ENCODE assay signal across 1 cellular context in the genomic region with DNA sequence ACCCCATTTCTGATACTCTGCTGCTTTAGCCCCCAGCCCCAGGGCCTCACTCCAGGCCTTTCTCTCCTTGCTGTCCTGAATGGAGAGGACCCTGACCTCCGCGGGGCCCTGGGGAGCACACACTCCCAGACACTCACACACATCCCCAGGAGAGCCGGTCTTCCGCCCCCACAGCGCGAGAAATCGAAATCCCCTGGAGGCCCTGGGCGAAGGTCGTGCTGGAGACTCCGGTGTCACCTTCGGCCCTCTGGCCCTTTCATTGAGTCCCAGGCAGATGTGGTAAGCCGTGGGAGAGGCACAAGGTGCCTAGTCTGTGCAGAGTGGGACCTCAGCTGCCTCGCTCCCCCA.
TF ChIP-seq lines count a peak whose summit lies in the region.

No MANE protein-coding gene starts in this region.

TF ChIP-seq in HepG2, 621 proteins besides CTCF, POLR2A, EP300 and RAD21 (continued from another document):
- TF ChIP-seq, protein P1, sequence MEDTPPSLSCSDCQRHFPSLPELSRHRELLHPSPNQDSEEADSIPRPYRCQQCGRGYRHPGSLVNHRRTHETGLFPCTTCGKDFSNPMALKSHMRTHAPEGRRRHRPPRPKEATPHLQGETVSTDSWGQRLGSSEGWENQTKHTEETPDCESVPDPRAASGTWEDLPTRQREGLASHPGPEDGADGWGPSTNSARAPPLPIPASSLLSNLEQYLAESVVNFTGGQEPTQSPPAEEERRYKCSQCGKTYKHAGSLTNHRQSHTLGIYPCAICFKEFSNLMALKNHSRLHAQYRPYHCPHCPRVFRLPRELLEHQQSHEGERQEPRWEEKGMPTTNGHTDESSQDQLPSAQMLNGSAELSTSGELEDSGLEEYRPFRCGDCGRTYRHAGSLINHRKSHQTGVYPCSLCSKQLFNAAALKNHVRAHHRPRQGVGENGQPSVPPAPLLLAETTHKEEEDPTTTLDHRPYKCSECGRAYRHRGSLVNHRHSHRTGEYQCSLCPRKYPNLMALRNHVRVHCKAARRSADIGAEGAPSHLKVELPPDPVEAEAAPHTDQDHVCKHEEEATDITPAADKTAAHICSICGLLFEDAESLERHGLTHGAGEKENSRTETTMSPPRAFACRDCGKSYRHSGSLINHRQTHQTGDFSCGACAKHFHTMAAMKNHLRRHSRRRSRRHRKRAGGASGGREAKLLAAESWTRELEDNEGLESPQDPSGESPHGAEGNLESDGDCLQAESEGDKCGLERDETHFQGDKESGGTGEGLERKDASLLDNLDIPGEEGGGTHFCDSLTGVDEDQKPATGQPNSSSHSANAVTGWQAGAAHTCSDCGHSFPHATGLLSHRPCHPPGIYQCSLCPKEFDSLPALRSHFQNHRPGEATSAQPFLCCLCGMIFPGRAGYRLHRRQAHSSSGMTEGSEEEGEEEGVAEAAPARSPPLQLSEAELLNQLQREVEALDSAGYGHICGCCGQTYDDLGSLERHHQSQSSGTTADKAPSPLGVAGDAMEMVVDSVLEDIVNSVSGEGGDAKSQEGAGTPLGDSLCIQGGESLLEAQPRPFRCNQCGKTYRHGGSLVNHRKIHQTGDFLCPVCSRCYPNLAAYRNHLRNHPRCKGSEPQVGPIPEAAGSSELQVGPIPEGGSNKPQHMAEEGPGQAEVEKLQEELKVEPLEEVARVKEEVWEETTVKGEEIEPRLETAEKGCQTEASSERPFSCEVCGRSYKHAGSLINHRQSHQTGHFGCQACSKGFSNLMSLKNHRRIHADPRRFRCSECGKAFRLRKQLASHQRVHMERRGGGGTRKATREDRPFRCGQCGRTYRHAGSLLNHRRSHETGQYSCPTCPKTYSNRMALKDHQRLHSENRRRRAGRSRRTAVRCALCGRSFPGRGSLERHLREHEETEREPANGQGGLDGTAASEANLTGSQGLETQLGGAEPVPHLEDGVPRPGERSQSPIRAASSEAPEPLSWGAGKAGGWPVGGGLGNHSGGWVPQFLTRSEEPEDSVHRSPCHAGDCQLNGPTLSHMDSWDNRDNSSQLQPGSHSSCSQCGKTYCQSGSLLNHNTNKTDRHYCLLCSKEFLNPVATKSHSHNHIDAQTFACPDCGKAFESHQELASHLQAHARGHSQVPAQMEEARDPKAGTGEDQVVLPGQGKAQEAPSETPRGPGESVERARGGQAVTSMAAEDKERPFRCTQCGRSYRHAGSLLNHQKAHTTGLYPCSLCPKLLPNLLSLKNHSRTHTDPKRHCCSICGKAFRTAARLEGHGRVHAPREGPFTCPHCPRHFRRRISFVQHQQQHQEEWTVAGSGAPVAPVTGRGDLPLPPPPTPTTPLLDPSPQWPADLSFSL (CRISPR knock-in tag; IDR thresholded peaks at IDR 0.05), result no peak
- TF ChIP-seq ZNF770 (CRISPR knock-in tag; IDR thresholded peaks at IDR 0.05) (peak; percentile 63; the same call in 1 of the 2 replicates), ZNF607 (CRISPR knock-in tag; IDR thresholded peaks at IDR 0.05; ENCODE audit: borderline replicate concordance) (no peak), SOX5 (CRISPR knock-in tag; IDR thresholded peaks at IDR 0.05; ENCODE audit: borderline replicate concordance) (no peak), PPARG (CRISPR knock-in tag; conservative IDR thresholded peaks at IDR 0.05) (no peak), MLLT10 (CRISPR knock-in tag; IDR thresholded peaks at IDR 0.05) (no peak), ZNF431 (CRISPR knock-in tag; IDR thresholded peaks at IDR 0.05; ENCODE audit: borderline replicate concordance, low read depth) (peak; percentile 13; the same call in 1 of the 2 replicates), ZNF740 (CRISPR knock-in tag; IDR thresholded peaks at IDR 0.05) (peak; percentile 26; the same call in 1 of the 2 replicates), TGIF2 (CRISPR knock-in tag; IDR thresholded peaks at IDR 0.05) (0 out of 2 replicates have a peak, but pooled peaks have one; percentile 38), HOXA7 (CRISPR knock-in tag; IDR thresholded peaks at IDR 0.05) (no peak), ZFY (CRISPR knock-in tag; IDR thresholded peaks at IDR 0.05) (0 out of 2 replicates have a peak, but pooled peaks have one; percentile 45), PRDM15 (CRISPR knock-in tag; IDR thresholded peaks at IDR 0.05) (no peak), ZNF782 (CRISPR knock-in tag; IDR thresholded peaks at IDR 0.05; ENCODE audit: borderline replicate concordance) (no peak), JUN (CRISPR knock-in tag; IDR thresholded peaks at IDR 0.05) (no peak), ZNF484 (CRISPR knock-in tag; IDR thresholded peaks at IDR 0.05; ENCODE audit: borderline replicate concordance, low read depth) (no peak), TAF15 (IDR thresholded peaks at IDR 0.05; ENCODE audit: low read depth, low read length, poor library complexity, severe bottlenecking) (no peak), ZNF263 (CRISPR knock-in tag; IDR thresholded peaks at IDR 0.05) (peak; percentile 92), HNF4G (IDR thresholded peaks at IDR 0.05; ENCODE audit: borderline replicate concordance, low read depth, low read length) (0 out of 2 replicates have a peak, but pooled peaks have one; percentile 40), HNF4G (CRISPR knock-in tag; IDR thresholded peaks at IDR 0.05; ENCODE audit: borderline replicate concordance, low read depth) (no peak), POGZ (CRISPR knock-in tag; IDR thresholded peaks at IDR 0.05) (no peak), ZNF329 (CRISPR knock-in tag; IDR thresholded peaks at IDR 0.05; ENCODE audit: low read depth) (0 out of 2 replicates have a peak, but pooled peaks have one; percentile 3), NR2C2 (CRISPR knock-in tag; IDR thresholded peaks at IDR 0.05; ENCODE audit: borderline replicate concordance) (0 out of 2 replicates have a peak, but pooled peaks have one; percentile 7), ZMYM4 (CRISPR knock-in tag; IDR thresholded peaks at IDR 0.05) (0 out of 2 replicates have a peak, but pooled peaks have one; percentile 3), HMGXB4 (CRISPR knock-in tag; IDR thresholded peaks at IDR 0.05; ENCODE audit: borderline replicate concordance in 1 of 2, low read depth in 1 of 2) (0 out of 4 replicates have a peak, but pooled peaks have one; percentile 15), HOXA3 (CRISPR knock-in tag; IDR thresholded peaks at IDR 0.05) (peak; percentile 7; the same call in 1 of the 2 replicates), HNF4A (CRISPR knock-in tag; IDR thresholded peaks at IDR 0.05) (0 out of 2 replicates have a peak, but pooled peaks have one; percentile 22), MTA1 (CRISPR knock-in tag; IDR thresholded peaks at IDR 0.05; ENCODE audit: borderline replicate concordance) (0 out of 2 replicates have a peak, but pooled peaks have one; percentile 12), MYPOP (CRISPR knock-in tag; IDR thresholded peaks at IDR 0.05) (no peak), SALL1 (CRISPR knock-in tag; IDR thresholded peaks at IDR 0.05) (0 out of 2 replicates have a peak, but pooled peaks have one; percentile 38), TAF1 (CRISPR knock-in tag; IDR thresholded peaks at IDR 0.05) (no peak), NR2F6 (IDR thresholded peaks at IDR 0.05) (no peak), NR2F6 (CRISPR knock-in tag; IDR thresholded peaks at IDR 0.05) (no peak), ESRRA (CRISPR knock-in tag; IDR thresholded peaks at IDR 0.05; ENCODE audit: low read depth) (0 out of 2 replicates have a peak, but pooled peaks have one; percentile 25)
- TF ChIP-seq, protein P2, sequence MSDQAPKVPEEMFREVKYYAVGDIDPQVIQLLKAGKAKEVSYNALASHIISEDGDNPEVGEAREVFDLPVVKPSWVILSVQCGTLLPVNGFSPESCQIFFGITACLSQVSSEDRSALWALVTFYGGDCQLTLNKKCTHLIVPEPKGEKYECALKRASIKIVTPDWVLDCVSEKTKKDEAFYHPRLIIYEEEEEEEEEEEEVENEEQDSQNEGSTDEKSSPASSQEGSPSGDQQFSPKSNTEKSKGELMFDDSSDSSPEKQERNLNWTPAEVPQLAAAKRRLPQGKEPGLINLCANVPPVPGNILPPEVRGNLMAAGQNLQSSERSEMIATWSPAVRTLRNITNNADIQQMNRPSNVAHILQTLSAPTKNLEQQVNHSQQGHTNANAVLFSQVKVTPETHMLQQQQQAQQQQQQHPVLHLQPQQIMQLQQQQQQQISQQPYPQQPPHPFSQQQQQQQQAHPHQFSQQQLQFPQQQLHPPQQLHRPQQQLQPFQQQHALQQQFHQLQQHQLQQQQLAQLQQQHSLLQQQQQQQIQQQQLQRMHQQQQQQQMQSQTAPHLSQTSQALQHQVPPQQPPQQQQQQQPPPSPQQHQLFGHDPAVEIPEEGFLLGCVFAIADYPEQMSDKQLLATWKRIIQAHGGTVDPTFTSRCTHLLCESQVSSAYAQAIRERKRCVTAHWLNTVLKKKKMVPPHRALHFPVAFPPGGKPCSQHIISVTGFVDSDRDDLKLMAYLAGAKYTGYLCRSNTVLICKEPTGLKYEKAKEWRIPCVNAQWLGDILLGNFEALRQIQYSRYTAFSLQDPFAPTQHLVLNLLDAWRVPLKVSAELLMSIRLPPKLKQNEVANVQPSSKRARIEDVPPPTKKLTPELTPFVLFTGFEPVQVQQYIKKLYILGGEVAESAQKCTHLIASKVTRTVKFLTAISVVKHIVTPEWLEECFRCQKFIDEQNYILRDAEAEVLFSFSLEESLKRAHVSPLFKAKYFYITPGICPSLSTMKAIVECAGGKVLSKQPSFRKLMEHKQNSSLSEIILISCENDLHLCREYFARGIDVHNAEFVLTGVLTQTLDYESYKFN (CRISPR knock-in tag; conservative IDR thresholded peaks at IDR 0.05), result peak; percentile 26; the same call in 1 of the 2 replicates
- TF ChIP-seq, protein P3, sequence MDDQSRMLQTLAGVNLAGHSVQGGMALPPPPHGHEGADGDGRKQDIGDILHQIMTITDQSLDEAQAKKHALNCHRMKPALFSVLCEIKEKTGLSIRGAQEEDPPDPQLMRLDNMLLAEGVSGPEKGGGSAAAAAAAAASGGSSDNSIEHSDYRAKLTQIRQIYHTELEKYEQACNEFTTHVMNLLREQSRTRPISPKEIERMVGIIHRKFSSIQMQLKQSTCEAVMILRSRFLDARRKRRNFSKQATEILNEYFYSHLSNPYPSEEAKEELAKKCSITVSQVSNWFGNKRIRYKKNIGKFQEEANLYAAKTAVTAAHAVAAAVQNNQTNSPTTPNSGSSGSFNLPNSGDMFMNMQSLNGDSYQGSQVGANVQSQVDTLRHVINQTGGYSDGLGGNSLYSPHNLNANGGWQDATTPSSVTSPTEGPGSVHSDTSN (CRISPR knock-in tag; IDR thresholded peaks at IDR 0.05; ENCODE audit: borderline replicate concordance), result 0 out of 2 replicates have a peak, but pooled peaks have one; percentile 9
